Comparison of ENCODE assay signal across 21 cellular contexts in genomic region chr1:26297791-26298124, GRCh38. TPM values are rescaled to one million over a fixed set of nuclear protein-coding genes. Genes with fewer than 3 reads are reported as not detected.
"Had no signal": no experiment of that assay in that cellular context is flagged by ENCODE, and none has a peak within 500 bp of the region (broad histone marks: within the 10 kb centered on the region; RNA-seq: fewer than 3 reads in every experiment).

No MANE protein-coding gene starts in this region.

- H3K27me3 ChIP-seq: gastroesophageal sphincter, heart right ventricle, neural progenitor cell, thyroid gland had no signal

- H3K36me3 ChIP-seq: neural progenitor cell, thyroid gland, WERI-Rb-1 had no signal

- ATAC-seq: activated CD8-positive, alpha-beta memory T cell treated with anti-CD3 and anti-CD28 coated beads, Interleukin-2, amount 10 ng/mL, durations not matched to agents 7 days and 5 days; activated CD8-positive, alpha-beta T cell treated with anti-CD3 and anti-CD28 coated beads for 36 hours; effector memory CD8-positive, alpha-beta T cell; gastroesophageal sphincter; lower lobe of right lung; naive thymus-derived CD4-positive, alpha-beta T cell; psoas muscle; right cardiac atrium; T-cell had no signal

- H3K4me1 ChIP-seq: gastroesophageal sphincter, neural progenitor cell, psoas muscle, thyroid gland had no signal

- DNase-seq: activated CD4-positive, alpha-beta T cell treated with anti-CD3 and anti-CD28 coated beads, Interleukin-2, amount 10 ng/mL, durations not matched to agents 7 days and 5 days; activated CD4-positive, CD25-positive, alpha-beta regulatory T cell treated with anti-CD3 and anti-CD28 coated beads, Interleukin-2, amount 50 U/mL, for 72 hours; activated CD8-positive, alpha-beta memory T cell treated with anti-CD3 and anti-CD28 coated beads, Interleukin-2, amount 10 ng/mL, durations not matched to agents 7 days and 5 days; activated CD8-positive, alpha-beta T cell treated with anti-CD3 and anti-CD28 coated beads for 36 hours; activated effector memory CD4-positive, alpha-beta T cell treated with anti-CD3 and anti-CD28 coated beads, Interleukin-2, amount 50 U/mL, for 16 hours; activated naive CD4-positive, alpha-beta T cell treated with anti-CD3 and anti-CD28 coated beads, Interleukin-2, amount 10 ng/mL, durations not matched to agents 7 days and 5 days; activated T-cell treated with anti-CD3 and anti-CD28 coated beads for 4 hours; anterior cingulate cortex; effector memory CD8-positive, alpha-beta T cell; heart right ventricle; lower lobe of right lung; naive thymus-derived CD4-positive, alpha-beta T cell; psoas muscle; stimulated activated CD4-positive, alpha-beta T cell treated with anti-CD3 and anti-CD28 coated beads, Interleukin-12 subunit alpha, Interleukin-12 subunit beta, amount 100 ng/mL, for 4 hours; substantia nigra; T-cell; WERI-Rb-1 had no signal

- H3K4me3 ChIP-seq: gastroesophageal sphincter, heart right ventricle, lower lobe of right lung, neural progenitor cell, psoas muscle, thyroid gland had no signal

- H3K9ac ChIP-seq: neural progenitor cell had no signal

- H3K4me2 ChIP-seq: neural progenitor cell had no signal

- H3K9me3 ChIP-seq: gastroesophageal sphincter, heart right ventricle, lower lobe of right lung, psoas muscle, thyroid gland had no signal

- H2AFZ ChIP-seq: neural progenitor cell had no signal

- H3K27ac ChIP-seq: gastroesophageal sphincter, heart right ventricle, lower lobe of right lung, neural progenitor cell, psoas muscle, thyroid gland, WERI-Rb-1 had no signal

RNA-seq across cellular contexts. Expression of gene CRYBG2, which starts 56.2 kb away (rescaled TPM):
- polyA plus RNA-seq: right cardiac atrium had no signal
